ENCODE assay signal across 20 cellular contexts in genomic region chr22:42560381-42560780, GRCh38. TPM values are rescaled to one million over a fixed set of nuclear protein-coding genes. Genes with fewer than 3 reads are reported as not detected.
A peak's percentile ranks its signal among the peaks of the same experiment; 100 is the strongest.
DNase-seq lines count a peak whose midpoint lies in the region; ATAC-seq, FAIRE-seq and TF ChIP-seq lines count a peak whose summit lies in the region.
"Had no signal": no experiment of that assay in that cellular context is flagged by ENCODE, and none has a peak within 500 bp of the region (broad histone marks: within the 10 kb centered on the region; RNA-seq: fewer than 3 reads in every experiment).

No MANE protein-coding gene starts in this region.

- peaks cover 0 to 19% (median 6%) of the 10 kb centered on the region in 12 donors for H3K4me1 ChIP-seq in heart left ventricle
- H3K4me1 ChIP-seq in OCI-LY1 (ENCODE audit: insufficient read depth, low read length, severe bottlenecking): peaks cover 27% of the 10 kb centered on the region
- H3K4me1 ChIP-seq: SJCRH30 had no signal

- no peaks in the 10 kb centered on the region for H3F3A ChIP-seq in OCI-LY1 (ENCODE audit: insufficient read depth, low read length)

- no peaks in the 10 kb centered on the region for H3K9me3 Mint-ChIP-seq in neural crest cell
- H3K9me3 Mint-ChIP-seq: CD4-positive, alpha-beta T cell had no signal

- H3K4me3 Mint-ChIP-seq in neural crest cell: no peak overlapping the region
- H3K4me3 Mint-ChIP-seq: CD4-positive, alpha-beta T cell had no signal

- no peaks in the 10 kb centered on the region for H4K20me1 ChIP-seq in OCI-LY1 (ENCODE audit: insufficient read depth, low read length)

- no peak for FAIRE-seq in HTR-8/SVneo (lab: Jason Lieb, UNC)
- FAIRE-seq: A204.1, D721Med, GM12878, H1 had no signal

- TF ChIP-seq CTCF in heart left ventricle (IDR thresholded peaks at IDR 0.05) (no peak), OCI-LY1 (IDR thresholded peaks at IDR 0.05; ENCODE audit: low read length) (no peak), neural crest cell (conservative IDR thresholded peaks at IDR 0.05) (no peak)

- H3K4me3 ChIP-seq in heart left ventricle (no peak overlapping the region), OCI-LY1 (ENCODE audit: low read depth, low read length, poor library complexity, severe bottlenecking) (no peak overlapping the region)
- H3K4me3 ChIP-seq: BLaER1 treated with 17β-estradiol and CSF1 and Interleukin-3, amounts not matched to agents 10 nM and 100 nM; GM12878; SJCRH30 had no signal

- intact Hi-C loops in Right ventricle myocardium superior (cut with DNase I) (no loop called here), heart left ventricle (cut with DNase I) (no loop called here)

- 78 to 93% (median 90%) methylated on average over 8 of the region's 8 CpGs for WGBS in heart left ventricle, 4 donors

- H3K9me2 ChIP-seq in OCI-LY1 (ENCODE audit: low read depth, low read length): no peaks in the 10 kb centered on the region

- H3K27me3 ChIP-seq in heart left ventricle (no peaks in the 10 kb centered on the region), OCI-LY1 (ENCODE audit: insufficient read depth, low read length) (no peaks in the 10 kb centered on the region)
- H3K27me3 ChIP-seq: BLaER1 treated with 17β-estradiol and CSF1 and Interleukin-3, amounts not matched to agents 10 nM and 100 nM; SJCRH30 had no signal

- no peaks in the 10 kb centered on the region for H3K79me2 ChIP-seq in OCI-LY1 (ENCODE audit: insufficient read depth, low read length)

- no peak overlapping the region for H3K9ac ChIP-seq in OCI-LY1 (ENCODE audit: low read length)
- H3K9ac ChIP-seq: BLaER1 treated with 17β-estradiol and CSF1 and Interleukin-3, amounts not matched to agents 10 nM and 100 nM had no signal

- peaks cover 18% of the 10 kb centered on the region for H3K4me1 Mint-ChIP-seq in neural crest cell

- ATAC-seq in Right ventricle myocardium superior (ENCODE audit: poor library complexity) (no peak), heart left ventricle (no peak), GM18517 (IDR thresholded peaks at IDR 0.05; ENCODE audit: unreplicated experiment) (no peak)

- TF ChIP-seq POLR2A in heart left ventricle (IDR thresholded peaks at IDR 0.05): no peak

- peak overlapping the region; percentile 43 for H3K27ac Mint-ChIP-seq in neural crest cell (ENCODE audit: unreplicated experiment)
- H3K27ac Mint-ChIP-seq: CD4-positive, alpha-beta T cell had no signal

- peaks cover 6% of the 10 kb centered on the region for H3K27me3 Mint-ChIP-seq in neural crest cell (ENCODE audit: low read depth)
- H3K27me3 Mint-ChIP-seq: CD4-positive, alpha-beta T cell had no signal

- peak; percentile 16 for DNase-seq in Right ventricle myocardium superior
- no peak for DNase-seq in heart left ventricle
- DNase-seq in neural crest cell (ENCODE audit: low read depth, low spot score): no peak
- no peak for DNase-seq in NOMO-1 treated with dmso at 0.1 percent for 144 hours (lab: John Stamatoyannopoulos, UW; ENCODE audit: unreplicated experiment)
- no peak for DNase-seq in HTR-8/SVneo (ENCODE audit: insufficient read length, low spot score)
- DNase-seq: CD4-positive, alpha-beta T cell; NCI-H1436; NCI-H187; NCI-H2081 treated with DMSO at 0.1 percent for 48 hours; NCI-H2171; NCI-H226; NCI-H510A had no signal

- H3K36me3 ChIP-seq in heart left ventricle (peaks cover 0 to under 1% (median 0%) of the 10 kb centered on the region in 9 donors), OCI-LY1 (ENCODE audit: insufficient read depth, low read length) (peaks cover 5% of the 10 kb centered on the region; the same call in 1 of the 2 replicates)
- H3K36me3 ChIP-seq: SJCRH30 had no signal

- H3K4me2 ChIP-seq in OCI-LY1 (ENCODE audit: low read length): no peak overlapping the region

- H2AFZ ChIP-seq in OCI-LY1 (ENCODE audit: low read length): no peak overlapping the region

- no peaks in the 10 kb centered on the region for H3K36me3 Mint-ChIP-seq in neural crest cell (ENCODE audit: low read depth)

- H3K27ac ChIP-seq in heart left ventricle (no peak overlapping the region), OCI-LY1 (ENCODE audit: low read depth, low read length, poor library complexity, severe bottlenecking) (peak overlapping the region; percentile 54)
- H3K27ac ChIP-seq: BLaER1 treated with 17β-estradiol and CSF1 and Interleukin-3, amounts not matched to agents 10 nM and 100 nM; SJCRH30 had no signal

- no peaks in the 10 kb centered on the region for H3K9me3 ChIP-seq in heart left ventricle
- H3K9me3 ChIP-seq in OCI-LY1 (ENCODE audit: low read length): no peaks in the 10 kb centered on the region
- H3K9me3 ChIP-seq: SJCRH30 had no signal

RNA-seq across cellular contexts. Expression of gene SERHL2, which starts 6.6 kb away (rescaled TPM):
- total RNA-seq in Right ventricle myocardium superior (2.4 TPM), heart left ventricle (1 to 10 TPM in 8 of 9 donors, under 1 TPM in 1; 0.90 to 5.3 (median 3.5) TPM), neural crest cell (0.36 and 0.63 TPM in 2 replicates)
- polyA plus RNA-seq in heart left ventricle: 1 to 10 TPM; 1.1 to 3.4 TPM
- total RNA-seq: H1 had no signal

RNA-seq across cellular contexts. Expression of gene RRP7A, which starts 40.8 kb away (rescaled TPM):
- total RNA-seq in Right ventricle myocardium superior (14.3 TPM), heart left ventricle (10 to 100 TPM; 14.0 to 39.5 (median 25.6) TPM), neural crest cell (78.0 and 78.2 TPM in 2 replicates)
- polyA plus RNA-seq in heart left ventricle: 10 to 100 TPM; 20.5 to 29.1 TPM

RNA-seq across cellular contexts. Expression of gene POLDIP3, which starts 54.3 kb away (rescaled TPM):
- total RNA-seq in Right ventricle myocardium superior (32.1 TPM), heart left ventricle (10 to 100 TPM; 23.5 to 38.4 (median 29.0) TPM), neural crest cell (110 and 114 TPM in 2 replicates)
- 10 to 100 TPM; 13.0 to 42.7 TPM for polyA plus RNA-seq in heart left ventricle
